Comparison of ENCODE assay signal across 10 cellular contexts in genomic region chr22:50272103-50272782, GRCh38. TPM values are rescaled to one million over a fixed set of nuclear protein-coding genes. Genes with fewer than 3 reads are reported as not detected.
DNase-seq lines count a peak whose midpoint lies in the region; ATAC-seq and TF ChIP-seq lines count a peak whose summit lies in the region.
"Had no signal": no experiment of that assay in that cellular context is flagged by ENCODE, and none has a peak within 500 bp of the region (broad histone marks: within the 10 kb centered on the region; RNA-seq: fewer than 3 reads in every experiment).

No MANE protein-coding gene starts in this region.

- DNase-seq in DND-41 (no peak), KBM-7 (peak; percentile 37), psoas muscle (no peak), cerebellar cortex (ENCODE audit: low spot score) (no peak)
- DNase-seq: gastrocnemius medialis, GOT3, T1000 had no signal

- in situ Hi-C loops in KBM-7 (cut with MboI; ENCODE audit: low pct_unique_long_range_greater_than_20kb, low sequenced_read_pairs): loop anchor here (10.0 kb wide), 1 partner anchor 53 kb away; the partner anchor contains the start of gene DENND6B

- intact Hi-C loops in psoas muscle (cut with DNase I): no loop called here

- ATAC-seq in DND-41 (ENCODE audit: insufficient read depth, low read depth): no peak
- ATAC-seq in psoas muscle: no peak
- ATAC-seq in GM19395 (IDR thresholded peaks at IDR 0.05; ENCODE audit: unreplicated experiment): no peak
- ATAC-seq in GM21737 (IDR thresholded peaks at IDR 0.05; ENCODE audit: unreplicated experiment): no peak

- H3K4me2 ChIP-seq in DND-41 (ENCODE audit: insufficient read depth, low read length): 0 out of 2 replicates have a peak overlapping the region, but pooled peaks have one; percentile 71

- H2AFZ ChIP-seq in DND-41 (ENCODE audit: low read depth, low read length): no peak overlapping the region

- H3K4me1 ChIP-seq in DND-41 (ENCODE audit: insufficient read depth, low read length) (peaks cover 28% of the 10 kb centered on the region), psoas muscle (peaks cover 24% of the 10 kb centered on the region)

- H3K27me3 ChIP-seq in DND-41 (ENCODE audit: insufficient read depth, low read length, poor library complexity) (peaks cover 15% of the 10 kb centered on the region), psoas muscle (ENCODE audit: insufficient read depth in 3 of 3, low read length in 2 of 3) (peaks cover 0 to 20% (median 10%) of the 10 kb centered on the region in 3 donors)

- no peak overlapping the region for H3K4me3 ChIP-seq in DND-41 (ENCODE audit: low read depth in 1 of 2, low read length in 2 of 2)
- H3K4me3 ChIP-seq in psoas muscle: peak overlapping the region; percentile 65

- no peaks in the 10 kb centered on the region for H3K79me2 ChIP-seq in DND-41 (ENCODE audit: insufficient read depth, low read length)

- H3K36me3 ChIP-seq in DND-41 (ENCODE audit: insufficient read depth, low read length) (no peaks in the 10 kb centered on the region), psoas muscle (ENCODE audit: insufficient read depth in 1 of 2, low read depth in 1 of 2) (peaks cover 0 to 12% of the 10 kb centered on the region in 2 donors)
- H3K36me3 ChIP-seq: gastrocnemius medialis had no signal

- 47 to 69% (median 52%) methylated on average over 10 to 21 of the region's 21 CpGs for WGBS in psoas muscle, 3 donors

- H3K9me3 ChIP-seq in DND-41 (ENCODE audit: insufficient read depth, low read length, severe bottlenecking) (no peaks in the 10 kb centered on the region), psoas muscle (no peaks in the 10 kb centered on the region)
- H3K9me3 ChIP-seq: gastrocnemius medialis had no signal

- no peak overlapping the region for H3K27ac ChIP-seq in DND-41 (ENCODE audit: low read length)
- peak overlapping the region; percentile 54 for H3K27ac ChIP-seq in cingulate gyrus (ENCODE audit: low read depth, low read length)
- H3K27ac ChIP-seq in psoas muscle: no peak overlapping the region
- H3K27ac ChIP-seq: gastrocnemius medialis had no signal

- H3K9ac ChIP-seq in DND-41 (ENCODE audit: low read depth, low read length): no peak overlapping the region

- TF ChIP-seq CTCF in DND-41 (IDR thresholded peaks at IDR 0.05; ENCODE audit: borderline replicate concordance, extremely low read depth, low read length, poor library complexity, severe bottlenecking) (no peak), psoas muscle (IDR thresholded peaks at IDR 0.05) (no peak)

- H4K20me1 ChIP-seq in DND-41 (ENCODE audit: insufficient read depth, low read length): peaks cover 6% of the 10 kb centered on the region; the same call in 1 of the 2 replicates

RNA-seq across cellular contexts. Expression of gene MAPK11, which starts 2.1 kb away (rescaled TPM):
- 1 to 10 TPM; 4.4 to 6.3 (median 5.4) TPM for total RNA-seq in psoas muscle
- polyA plus RNA-seq in psoas muscle: 1 to 10 TPM; 1.7 to 5.3 (median 4.0) TPM

RNA-seq across cellular contexts. Expression of gene MAPK12, which starts 10.8 kb away (rescaled TPM):
- total RNA-seq in psoas muscle: 100 to 1,000 TPM; 107 to 178 (median 145) TPM
- 100 to 1,000 TPM in 2 of 3 donors, 10 to 100 TPM in 1; 57.4 to 148 (median 131) TPM for polyA plus RNA-seq in psoas muscle

RNA-seq across cellular contexts. Expression of gene HDAC10, which starts 21.2 kb away (rescaled TPM):
- 10 to 100 TPM; 13.5 to 19.4 (median 15.3) TPM for total RNA-seq in psoas muscle
- 1 to 10 TPM; 4.3 to 5.3 (median 5.1) TPM for polyA plus RNA-seq in psoas muscle

RNA-seq across cellular contexts. Expression of gene TUBGCP6, which starts 27.4 kb away (rescaled TPM):
- total RNA-seq in psoas muscle: 10 to 100 TPM; 18.0 to 21.8 (median 19.0) TPM
- polyA plus RNA-seq in psoas muscle: 10 to 100 TPM in 2 of 3 donors, 1 to 10 TPM in 1; 9.5 to 11.2 (median 10.6) TPM

RNA-seq across cellular contexts. Expression of gene PLXNB2, which starts 35.2 kb away (rescaled TPM):
- total RNA-seq in psoas muscle: 10 to 100 TPM; 13.6 to 43.7 (median 15.0) TPM
- 10 to 100 TPM in 1 of 3 donors, 1 to 10 TPM in 2; 3.9 to 11.6 (median 5.8) TPM for polyA plus RNA-seq in psoas muscle
